8 cellular contexts compared by ENCODE assay signal in genomic region chr17:43456661-43457361, GRCh38. TPM values are rescaled to one million over a fixed set of nuclear protein-coding genes. Genes with fewer than 3 reads are reported as not detected.
DNase-seq lines count a peak whose midpoint lies in the region; ATAC-seq and TF ChIP-seq lines count a peak whose summit lies in the region.

No MANE protein-coding gene starts in this region.

- peak overlapping the region in 3 of 4 donors; percentile 9 to 41 (median 16) for H3K27ac ChIP-seq in gastroesophageal sphincter

- peaks cover 0 to 26% (median 8%) of the 10 kb centered on the region in 3 donors for H3K4me1 ChIP-seq in gastroesophageal sphincter

- no peak overlapping the region for H3K4me3 ChIP-seq in gastroesophageal sphincter

- DNase-seq in NCI-H2227 (lab: John Stamatoyannopoulos, UW; ENCODE audit: unreplicated experiment) = peak; percentile 46
- DNase-seq in NCI-H2227 treated with DMSO at 0.1 percent for 48 hours (lab: John Stamatoyannopoulos, UW) = no peak
- DNase-seq in SHP77 treated with DMSO at 0.1 percent for 48 hours (lab: John Stamatoyannopoulos, UW) = peak; percentile 13
- DNase-seq in stromal cell of bone marrow (ENCODE audit: low read depth) = peak; percentile 30
- no peak for DNase-seq in DMS79 (lab: John Stamatoyannopoulos, UW)
- DNase-seq in NCI-H526 treated with DMSO at 0.1 percent for 48 hours (lab: John Stamatoyannopoulos, UW) = no peak
- no peak for DNase-seq in ecto neural progenitor cell (ENCODE audit: low spot score)

- no peak for TF ChIP-seq EP300 in gastroesophageal sphincter (IDR thresholded peaks at IDR 0.05)

- no peak for TF ChIP-seq POLR2A in gastroesophageal sphincter (IDR thresholded peaks at IDR 0.05)

- 34 to 42% methylated on average over 6 of the region's 7 CpGs for WGBS in gastroesophageal sphincter (ENCODE audit: low coverage in 1 of 2), 2 donors

- H3K27me3 ChIP-seq in gastroesophageal sphincter = no peaks in the 10 kb centered on the region

- TF ChIP-seq CTCF in gastroesophageal sphincter (IDR thresholded peaks at IDR 0.05) = no peak

- H3K9me3 ChIP-seq in gastroesophageal sphincter = no peaks in the 10 kb centered on the region

- H3K36me3 ChIP-seq in gastroesophageal sphincter = no peaks in the 10 kb centered on the region

- peak; percentile 89 for ATAC-seq in gastroesophageal sphincter

RNA-seq across cellular contexts. Expression of gene DHX8, which starts 27.0 kb away (rescaled TPM):
- 10 to 100 TPM; 29.6 to 40.9 (median 34.1) TPM for total RNA-seq in gastroesophageal sphincter

RNA-seq across cellular contexts. Expression of gene ARL4D, which starts 58.0 kb away (rescaled TPM):
- total RNA-seq in gastroesophageal sphincter = 10 to 100 TPM; 18.2 to 35.8 (median 20.2) TPM

Comparison
In these comparisons a context has a peak if more than half of its experiments do, and no peak if none do; other contexts are left out.
1. DNase-seq: peak in NCI-H2227 (single experiment), SHP77 treated with DMSO at 0.1 percent for 48 hours (single experiment) and stromal cell of bone marrow (single experiment); none in NCI-H2227 treated with DMSO at 0.1 percent for 48 hours (single experiment), DMS79 (single experiment), NCI-H526 treated with DMSO at 0.1 percent for 48 hours (single experiment) and ecto neural progenitor cell (single experiment).